Comparison of ENCODE assay signal across 11 cellular contexts in genomic region chr14:68146812-68147211, GRCh38.
DNase-seq lines count a peak whose midpoint lies in the region; ATAC-seq and TF ChIP-seq lines count a peak whose summit lies in the region.
"Had no signal": no experiment of that assay in that cellular context is flagged by ENCODE, and none has a peak within 500 bp of the region (broad histone marks: within the 10 kb centered on the region; RNA-seq: fewer than 3 reads in every experiment).

No MANE protein-coding gene starts in this region.

- no peak for TF ChIP-seq POLR2A in adrenal gland (IDR thresholded peaks at IDR 0.05)

- H3K27me3 ChIP-seq in RWPE2 (ENCODE audit: insufficient read depth, poor library complexity, severe bottlenecking): no peaks in the 10 kb centered on the region
- H3K27me3 ChIP-seq in adrenal gland: no peaks in the 10 kb centered on the region
- H3K27me3 ChIP-seq: neutrophil had no signal

- H3K27ac ChIP-seq in RWPE2 (ENCODE audit: poor library complexity, severe bottlenecking): peak overlapping the region; percentile 99
- no peak overlapping the region for H3K27ac ChIP-seq in adrenal gland
- H3K27ac ChIP-seq: neutrophil had no signal

- 82 to 92% (median 83%) methylated on average over 3 of the region's 3 CpGs for WGBS in adrenal gland, 4 donors

- H3K36me3 ChIP-seq in RWPE2 (ENCODE audit: low read depth): peaks cover 3% of the 10 kb centered on the region; the same call in 1 of the 2 replicates
- no peaks in the 10 kb centered on the region for H3K36me3 ChIP-seq in adrenal gland (replicated peaks in 1 of 2)
- H3K36me3 ChIP-seq: neutrophil had no signal

- TF ChIP-seq CTCF in RWPE2 (IDR thresholded peaks at IDR 0.05; ENCODE audit: poor library complexity, severe bottlenecking) (no peak), adrenal gland (IDR thresholded peaks at IDR 0.05) (no peak)

- DNase-seq in DMS79 (lab: John Stamatoyannopoulos, UW): peak; percentile 88
- DNase-seq in RWPE2 (ENCODE audit: low spot score): no peak
- peak; percentile 100 for DNase-seq in fibroblast of peridontal ligament (ENCODE audit: extremely low read depth)
- no peak for DNase-seq in sciatic nerve (ENCODE audit: low spot score)
- DNase-seq in mesenteric fat pad (ENCODE audit: low spot score): no peak
- no peak for DNase-seq in germinal center (ENCODE audit: low spot score)
- no peak for DNase-seq in adrenal gland
- no peak for DNase-seq in posterior cingulate gyrus
- DNase-seq: activated T-cell treated with anti-CD3 and anti-CD28 coated beads for 4 hours; stimulated activated naive B cell treated with anti-CD40 and anti-IgM and Interleukin-4, amounts not matched to agents 10 μg/mL and 1 μg/mL and 100 μg/mL, for 72 hours had no signal

- H3K4me1 ChIP-seq in RWPE2 (ENCODE audit: insufficient read depth, poor library complexity, severe bottlenecking): peaks cover 51% of the 10 kb centered on the region
- H3K4me1 ChIP-seq in adrenal gland (replicated peaks in 1 of 2): peaks cover 20 to 36% of the 10 kb centered on the region in 2 donors

- intact Hi-C loops in sciatic nerve (cut with DNase I): no loop called here
- intact Hi-C loops in adrenal gland (cut with DNase I): loop anchor here in 1 of 2 donors (10.0 kb wide), 1 partner anchor 98 kb away; no protein-coding TSS in a partner anchor
- intact Hi-C loops in posterior cingulate gyrus (cut with DNase I): no loop called here

- ATAC-seq in RWPE2 (ENCODE audit: low read depth) (peak; percentile 95), sciatic nerve (peak; percentile 83)
- ATAC-seq: stimulated activated naive B cell treated with anti-CD40 and anti-IgM and Interleukin-4, amounts not matched to agents 10 μg/mL and 1 μg/mL and 100 μg/mL, for 72 hours had no signal

- H3K9me3 ChIP-seq in RWPE2 (ENCODE audit: severe bottlenecking): peaks cover 4% of the 10 kb centered on the region
- H3K9me3 ChIP-seq in adrenal gland (replicated peaks in 1 of 3): no peaks in the 10 kb centered on the region
- H3K9me3 ChIP-seq: neutrophil had no signal

- H3K4me3 ChIP-seq in RWPE2 (ENCODE audit: severe bottlenecking) (no peak overlapping the region), adrenal gland (no peak overlapping the region)

Comparison
In these comparisons a context has a peak if more than half of its experiments do, and no peak if none do; other contexts are left out.
1. DNase-seq: peak in DMS79 (single experiment) and fibroblast of peridontal ligament (single experiment); none in RWPE2 (single experiment), sciatic nerve (single experiment), mesenteric fat pad (single experiment), germinal center (single experiment), adrenal gland (0 of 7) and posterior cingulate gyrus (0 of 10).